15 cellular contexts compared by ENCODE assay signal in the genomic region with DNA sequence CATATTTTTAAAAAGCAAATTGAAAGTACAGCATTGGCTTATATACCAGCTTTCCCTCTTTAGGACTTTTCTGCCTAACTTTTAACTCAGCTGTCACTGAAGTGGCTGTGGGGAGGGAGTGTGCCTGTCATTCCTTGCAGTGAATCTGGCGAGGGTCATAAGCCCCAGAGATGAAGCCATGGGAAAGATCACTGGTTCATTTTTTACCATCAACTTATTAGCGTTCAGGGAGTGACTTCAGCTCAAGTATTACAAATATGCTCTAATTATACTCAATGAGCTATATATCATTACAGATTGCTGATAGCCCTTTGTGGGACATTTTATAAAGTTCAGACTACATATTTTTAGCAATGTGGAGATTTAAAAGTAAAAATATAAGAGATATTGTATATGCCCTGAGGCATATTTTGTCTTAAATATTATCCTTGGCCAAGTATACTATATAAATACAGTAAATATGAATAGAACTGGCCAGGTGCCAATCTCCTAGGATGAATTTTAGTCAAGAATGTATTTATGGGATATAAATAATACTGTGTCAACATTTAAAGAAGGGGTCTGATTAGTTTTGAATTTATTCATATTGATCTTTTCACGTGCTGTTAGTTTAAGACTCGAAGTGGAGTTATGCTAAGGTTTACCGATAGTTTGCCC. TPM values are rescaled to one million over a fixed set of nuclear protein-coding genes. Genes with fewer than 3 reads are reported as not detected.
DNase-seq lines count a peak whose midpoint lies in the region; ATAC-seq and TF ChIP-seq lines count a peak whose summit lies in the region.
"Had no signal": no experiment of that assay in that cellular context is flagged by ENCODE, and none has a peak within 500 bp of the region (broad histone marks: within the 10 kb centered on the region; RNA-seq: fewer than 3 reads in every experiment).

No MANE protein-coding gene starts in this region.

- H2AK5ac ChIP-seq in mesenchymal stem cell (ENCODE audit: low read length, severe bottlenecking) = no peak overlapping the region

- H3K4me2 ChIP-seq in mesenchymal stem cell (ENCODE audit: low read length, poor library complexity, severe bottlenecking) = peak overlapping the region; percentile 66

- no peak overlapping the region for H2BK5ac ChIP-seq in mesenchymal stem cell (ENCODE audit: low read depth, low read length, poor library complexity, severe bottlenecking)

- H2BK15ac ChIP-seq in mesenchymal stem cell (ENCODE audit: low read depth, poor library complexity, severe bottlenecking) = no peak overlapping the region

- H3K14ac ChIP-seq in mesenchymal stem cell (ENCODE audit: low read length in 2 of 2) = no peak overlapping the region

- H3K9ac ChIP-seq in mesenchymal stem cell (ENCODE audit: low read length) = peak overlapping the region; percentile 96

- no peak overlapping the region for H2BK12ac ChIP-seq in mesenchymal stem cell (ENCODE audit: low read length in 2 of 2)

- no peak overlapping the region for H3K18ac ChIP-seq in mesenchymal stem cell (ENCODE audit: low read depth in 1 of 2, low read length in 2 of 2)

- peaks cover 12% of the 10 kb centered on the region for H3K4me1 ChIP-seq in mesenchymal stem cell (ENCODE audit: control insufficient read depth, insufficient read depth, low read depth, low read length)
- H3K4me1 ChIP-seq in thoracic aorta (ENCODE audit: control insufficient read depth in 1 of 2, low read depth in 2 of 2) = peaks cover 28 to 44% of the 10 kb centered on the region in 2 donors

- H2AFZ ChIP-seq in mesenchymal stem cell (ENCODE audit: low read depth, low read length) = no peak overlapping the region

- TF ChIP-seq POLR2A in GM18505 (IDR thresholded peaks at IDR 0.05; ENCODE audit: borderline replicate concordance, extremely low read depth, insufficient read depth, insufficient read length) = no peak

- H2BK120ac ChIP-seq in mesenchymal stem cell (ENCODE audit: low read depth, low read length) = no peak overlapping the region

- no peak overlapping the region for H4K8ac ChIP-seq in mesenchymal stem cell (ENCODE audit: low read length)

- H3K4me3 ChIP-seq in astrocyte of the spinal cord (ENCODE audit: low read depth, low read length) (peak overlapping the region; percentile 60), mesenchymal stem cell (ENCODE audit: insufficient read depth in 1 of 2, low read depth in 1 of 2, low read length in 2 of 2) (peak overlapping the region; percentile 40 to 90), thoracic aorta (peak overlapping the region; percentile 83)

- WGBS in mesenchymal stem cell = 83% methylated on average over 4 of the region's 5 CpGs

- H3K27ac ChIP-seq in mesenchymal stem cell (ENCODE audit: low read length, poor library complexity, severe bottlenecking) = peak overlapping the region; percentile 99
- peak overlapping the region; percentile 78 to 86 for H3K27ac ChIP-seq in thoracic aorta
- H3K27ac ChIP-seq: 22Rv1, VCaP had no signal

- H3K4ac ChIP-seq in mesenchymal stem cell (ENCODE audit: low read depth in 1 of 2, low read length in 2 of 2) = no peak overlapping the region

- H3K9me3 ChIP-seq in mesenchymal stem cell (ENCODE audit: control insufficient read depth, low read length) (no peaks in the 10 kb centered on the region), thoracic aorta (no peaks in the 10 kb centered on the region)

- no peaks in the 10 kb centered on the region for H3K79me1 ChIP-seq in mesenchymal stem cell (replicated peaks; ENCODE audit: low read length, poor library complexity, severe bottlenecking)

- H3K36me3 ChIP-seq in mesenchymal stem cell (ENCODE audit: control insufficient read depth in 1 of 2, insufficient read depth in 2 of 2, low read depth in 1 of 2, low read length in 2 of 2) (peaks cover 0 to 6% of the 10 kb centered on the region in 2 experiments), thoracic aorta (no peaks in the 10 kb centered on the region)

- TF ChIP-seq CTCF in astrocyte of the spinal cord (IDR thresholded peaks at IDR 0.05; ENCODE audit: low read depth, low read length) (no peak), thoracic aorta (IDR thresholded peaks at IDR 0.05) (no peak)

- H3K23ac ChIP-seq in mesenchymal stem cell (ENCODE audit: low read length in 2 of 2) = no peak overlapping the region

- peak; percentile 19 for DNase-seq in DMS 273 (lab: John Stamatoyannopoulos, UW; ENCODE audit: unreplicated experiment)
- no peak for DNase-seq in DMS 273 treated with DMSO at 0.1 percent for 48 hours (lab: John Stamatoyannopoulos, UW)
- no peak for DNase-seq in astrocyte of the spinal cord (ENCODE audit: low read depth, low spot score)
- DNase-seq in mesenchymal stem cell = no peak
- no peak for DNase-seq in thoracic aorta (ENCODE audit: low spot score)
- DNase-seq in mucosa of gallbladder (ENCODE audit: low spot score) = no peak
- DNase-seq: activated T-cell treated with anti-CD3 and anti-CD28 coated beads, Interleukin-2, amount 50 U/mL, for 72 hours; foreskin melanocyte; NCI-H187; retina had no signal

- in situ Hi-C loops in astrocyte of the spinal cord (cut with HindIII; ENCODE audit: low sequenced_read_pairs) = no loop called here

- H3K27me3 ChIP-seq in mesenchymal stem cell (ENCODE audit: control insufficient read depth in 1 of 2, insufficient read depth in 1 of 2, low read length in 2 of 2) (no peaks in the 10 kb centered on the region), thoracic aorta (replicated peaks; ENCODE audit: insufficient read depth) (no peaks in the 10 kb centered on the region)

- ATAC-seq in thoracic aorta (ENCODE audit: insufficient number of reproducible peaks, low FRiP score, low read depth) = no peak
- ATAC-seq in HG03045 (IDR thresholded peaks at IDR 0.05; ENCODE audit: unreplicated experiment) = no peak
- ATAC-seq in GM18505 (IDR thresholded peaks at IDR 0.05; ENCODE audit: unreplicated experiment) = no peak
- ATAC-seq: activated T-cell treated with anti-CD3 and anti-CD28 coated beads, Interleukin-2, amount 50 U/mL, for 72 hours; left lobe of liver had no signal

- no peak overlapping the region for H4K91ac ChIP-seq in mesenchymal stem cell (ENCODE audit: low read length)

RNA-seq across cellular contexts. Expression of gene TGFB2, which starts 4.4 kb away (rescaled TPM):
- 23.5 TPM for polyA plus RNA-seq in mesenchymal stem cell (2013, experiment 1 of 2)
- polyA plus RNA-seq in mesenchymal stem cell (2013, experiment 2 of 2) = 23.9 TPM
- 1 to 10 TPM; 9.1 to 9.2 TPM for total RNA-seq in thoracic aorta
- total RNA-seq in mucosa of gallbladder = 10.3 TPM
- total RNA-seq: activated T-cell treated with anti-CD3 and anti-CD28 coated beads, Interleukin-2, amount 50 U/mL, for 72 hours had no signal
